In genomic region chr3:10247679-10248183, GRCh38 we compare ENCODE assay signal across 8 cellular contexts. TPM values are rescaled to one million over a fixed set of nuclear protein-coding genes. Genes with fewer than 3 reads are reported as not detected.
DNase-seq lines count a peak whose midpoint lies in the region; ATAC-seq and TF ChIP-seq lines count a peak whose summit lies in the region.

No MANE protein-coding gene starts in this region.

- H3K4me3 ChIP-seq in adrenal gland (peak overlapping the region in 2 of 4 donors; percentile 40 to 99), lung (peak overlapping the region; percentile 86), tibial nerve (peak overlapping the region; percentile 84 to 98 (median 87))

- H3K27me3 ChIP-seq in adrenal gland (no peaks in the 10 kb centered on the region), lung (ENCODE audit: control insufficient read depth, insufficient read depth) (no peaks in the 10 kb centered on the region), tibial nerve (no peaks in the 10 kb centered on the region)

- peaks cover 60% of the 10 kb centered on the region for H3K4me1 Mint-ChIP-seq in activated T-cell treated with anti-CD3 and anti-CD28 coated beads, Interleukin-2, amount 50 U/mL, for 4 hours (ENCODE audit: low read depth)

- TF ChIP-seq POLR2A in adrenal gland (IDR thresholded peaks at IDR 0.05) (no peak), tibial nerve (IDR thresholded peaks at IDR 0.05) (no peak)

- peaks cover 14 to 24% of the 10 kb centered on the region in 2 donors for H3K4me1 ChIP-seq in adrenal gland (replicated peaks in 1 of 2)
- H3K4me1 ChIP-seq in lung (ENCODE audit: control insufficient read depth in 2 of 2, insufficient read depth in 2 of 2, low read length in 2 of 2) = peaks cover 9 to 10% of the 10 kb centered on the region in 2 donors
- H3K4me1 ChIP-seq in tibial nerve = peaks cover 0 to 37% (median 23%) of the 10 kb centered on the region in 4 donors

- H3K4me3 Mint-ChIP-seq in activated T-cell treated with anti-CD3 and anti-CD28 coated beads, Interleukin-2, amount 50 U/mL, for 4 hours = peak overlapping the region; percentile 79

- DNase-seq in activated T-cell treated with anti-CD3 and anti-CD28 coated beads, Interleukin-2, amount 50 U/mL, for 4 hours = no peak
- no peak for DNase-seq in activated T-cell treated with anti-CD3 and anti-CD28 coated beads, Interleukin-2, amount 50 U/mL, for 48 hours
- DNase-seq in adrenal gland = peak in 3 of 7 donors; percentile 32 to 38 (median 32)
- DNase-seq in lung (ENCODE audit: low spot score) = no peak
- no peak for DNase-seq in tibial nerve (ENCODE audit: low spot score in 2 of 2)
- DNase-seq in NCI-H1048 (lab: John Stamatoyannopoulos, UW) = no peak

- H3K27ac ChIP-seq in adrenal gland (peak overlapping the region in 4 of 5 donors; percentile 72 to 98 (median 88)), lung (ENCODE audit: low read depth in 1 of 2, low read length in 1 of 2) (peak overlapping the region in 1 of 2 donors; percentile 90), tibial nerve (peak overlapping the region; percentile 78 to 96 (median 90))

- H3K36me3 ChIP-seq in adrenal gland (replicated peaks in 1 of 2) = peaks cover 0 to 6% of the 10 kb centered on the region in 2 donors
- peaks cover 0 to 2% of the 10 kb centered on the region in 2 donors for H3K36me3 ChIP-seq in lung (ENCODE audit: control insufficient read depth in 2 of 2, insufficient read depth in 2 of 2, low read length in 2 of 2)
- H3K36me3 ChIP-seq in tibial nerve = peaks cover 0 to 30% (median 0%) of the 10 kb centered on the region in 3 donors

- H3K27me3 Mint-ChIP-seq in activated T-cell treated with anti-CD3 and anti-CD28 coated beads, Interleukin-2, amount 50 U/mL, for 4 hours (ENCODE audit: low read depth) = no peaks in the 10 kb centered on the region

- ATAC-seq in activated T-cell treated with anti-CD3 and anti-CD28 coated beads, Interleukin-2, amount 50 U/mL, for 4 hours = no peak
- ATAC-seq in lung (ENCODE audit: insufficient read depth, low FRiP score) (no peak), GM19328 (IDR thresholded peaks at IDR 0.05; ENCODE audit: unreplicated experiment) (no peak), HG03108 (IDR thresholded peaks at IDR 0.05; ENCODE audit: unreplicated experiment) (no peak)

- intact Hi-C loops in adrenal gland (cut with DNase I) = no loop called here

- WGBS in adrenal gland, 4 donors = 35 to 47% (median 38%) methylated on average over 14 of the region's 14 CpGs
- 44 to 57% methylated on average over 14 of the region's 14 CpGs for WGBS in lung, 2 donors
- WGBS in tibial nerve, 2 donors = 29 to 32% methylated on average over 14 of the region's 14 CpGs

- peaks cover 10% of the 10 kb centered on the region for H3K9me3 Mint-ChIP-seq in activated T-cell treated with anti-CD3 and anti-CD28 coated beads, Interleukin-2, amount 50 U/mL, for 4 hours

- TF ChIP-seq EP300 in tibial nerve (IDR thresholded peaks at IDR 0.05) = no peak

- H3K36me3 Mint-ChIP-seq in activated T-cell treated with anti-CD3 and anti-CD28 coated beads, Interleukin-2, amount 50 U/mL, for 4 hours (ENCODE audit: insufficient read depth) = peaks cover 16% of the 10 kb centered on the region

- TF ChIP-seq CTCF in adrenal gland (IDR thresholded peaks at IDR 0.05) = no peak
- no peak for TF ChIP-seq CTCF in lung (IDR thresholded peaks at IDR 0.05; ENCODE audit: control extremely low read depth, extremely low read depth)
- no peak for TF ChIP-seq CTCF in tibial nerve (IDR thresholded peaks at IDR 0.05)

- H3K9me3 ChIP-seq in adrenal gland (replicated peaks in 1 of 3) = peaks cover 0 to 5% (median 0%) of the 10 kb centered on the region in 3 donors
- H3K9me3 ChIP-seq in lung (ENCODE audit: control insufficient read depth in 2 of 2, insufficient read depth in 1 of 2, low read length in 1 of 2) = peaks cover 0 to 2% of the 10 kb centered on the region in 2 donors
- H3K9me3 ChIP-seq in tibial nerve = peaks cover 0 to 20% (median 0%) of the 10 kb centered on the region in 4 donors

RNA-seq across cellular contexts. Expression of gene TATDN2, which starts 0.5 kb away (rescaled TPM):
- 10 to 100 TPM; 66.5 to 70.2 (median 66.5) TPM for total RNA-seq in activated T-cell treated with anti-CD3 and anti-CD28 coated beads, Interleukin-2, amount 50 U/mL, for 4 hours
- total RNA-seq in adrenal gland (10 to 100 TPM; 17.3 to 34.8 (median 26.7) TPM), lung (10 to 100 TPM; 26.5 to 32.9 TPM), tibial nerve (10 to 100 TPM; 21.2 to 28.9 (median 28.5) TPM)
- polyA plus RNA-seq in adrenal gland (10 to 100 TPM; 14.9 to 22.6 (median 16.7) TPM), lung (10 to 100 TPM; 12.0 to 21.1 TPM)

RNA-seq across cellular contexts. Expression of gene GHRL, which starts 45.0 kb away (rescaled TPM):
- under 1 TPM; 0.45 to 0.96 (median 0.63) TPM for total RNA-seq in activated T-cell treated with anti-CD3 and anti-CD28 coated beads, Interleukin-2, amount 50 U/mL, for 4 hours
- under 1 TPM in 2 of 8 donors, not detected in 6; 0.70 to 0.97 TPM for total RNA-seq in adrenal gland
- 1 to 10 TPM in 2 of 3 donors, not detected in 1; 1.1 to 2.2 TPM for polyA plus RNA-seq in adrenal gland
- 10 to 100 TPM in 1 of 2 donors, 1 to 10 TPM in 1; 7.6 to 28.2 TPM for total RNA-seq in lung
- polyA plus RNA-seq in lung = 10 to 100 TPM in 1 of 2 donors, 1 to 10 TPM in 1; 5.4 to 13.7 TPM
- total RNA-seq in tibial nerve = 1 to 10 TPM in 2 of 4 donors, under 1 TPM in 1, not detected in 1; 0.60 to 3.7 (median 2.9) TPM
